ENCODE assay signal across 16 cellular contexts in the genomic region with DNA sequence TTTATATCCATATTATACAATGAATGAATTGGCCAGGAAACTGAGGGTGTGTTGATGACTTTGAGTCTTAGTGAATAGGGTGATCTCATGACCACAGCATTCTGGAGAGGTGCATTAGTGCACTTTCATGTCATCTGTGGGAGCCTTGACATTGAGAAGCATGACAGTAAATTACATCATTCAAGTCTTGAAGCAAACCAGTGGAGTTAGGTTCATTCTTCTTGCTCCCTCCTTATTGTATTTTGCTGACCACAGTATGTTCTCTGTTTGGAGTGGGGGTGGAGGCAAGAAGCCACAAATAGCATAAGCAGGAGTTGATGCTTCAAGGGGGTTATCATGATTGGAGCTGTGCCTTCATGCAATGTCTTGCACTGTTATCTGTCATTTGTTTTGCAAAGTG.
DNase-seq lines count a peak whose midpoint lies in the region; ATAC-seq and TF ChIP-seq lines count a peak whose summit lies in the region.
"Had no signal": no experiment of that assay in that cellular context is flagged by ENCODE, and none has a peak within 500 bp of the region (broad histone marks: within the 10 kb centered on the region; RNA-seq: fewer than 3 reads in every experiment).

No MANE protein-coding gene starts in this region.

- H3K4me3 ChIP-seq in BJ (ENCODE audit: low read depth, low read length) (no peak overlapping the region), astrocyte of the cerebellum (ENCODE audit: low read depth, low read length) (no peak overlapping the region)
- H3K4me3 ChIP-seq: coronary artery, SK-N-MC had no signal

- in situ Hi-C loops in astrocyte of the cerebellum (cut with HindIII; ENCODE audit: low sequenced_read_pairs): no loop called here

- H3K36me3 ChIP-seq in BJ (ENCODE audit: control insufficient read depth, insufficient read depth, low read length): no peaks in the 10 kb centered on the region

- no peaks in the 10 kb centered on the region for H3K27me3 ChIP-seq in BJ (ENCODE audit: control insufficient read depth, insufficient read depth, low read length)

- no peak for TF ChIP-seq RAD21 in Ishikawa (IDR thresholded peaks at IDR 0.05; ENCODE audit: low read depth)

- no peak for TF ChIP-seq CTCF in BJ (IDR thresholded peaks at IDR 0.05; ENCODE audit: insufficient read depth, low read depth, low read length)
- TF ChIP-seq CTCF in astrocyte of the cerebellum (IDR thresholded peaks at IDR 0.05; ENCODE audit: low read depth, low read length, missing control alignments): no peak

- ATAC-seq in GM19023 (IDR thresholded peaks at IDR 0.05; ENCODE audit: unreplicated experiment) (no peak), GM18867 (IDR thresholded peaks at IDR 0.05; ENCODE audit: unreplicated experiment) (no peak)
- ATAC-seq: stimulated activated effector memory CD8-positive, alpha-beta T cell treated with anti-CD3 and anti-CD28 coated beads, Interleukin-12 subunit alpha, Interleukin-12 subunit beta, amount 100 ng/mL, for 72 hours had no signal

- TF ChIP-seq EP300 in Ishikawa (IDR thresholded peaks at IDR 0.05; ENCODE audit: borderline replicate concordance): peak; percentile 35; the same call in 1 of the 2 replicates

- DNase-seq in BJ (ENCODE audit: low read depth) (peak; percentile 66), astrocyte of the cerebellum (ENCODE audit: low read depth) (peak; percentile 94), kidney tubule cell (ENCODE audit: low spot score) (peak; percentile 91), DMS53 (lab: John Stamatoyannopoulos, UW) (no peak), germinal center (ENCODE audit: low spot score) (no peak)
- DNase-seq: activated CD4-positive, alpha-beta T cell treated with anti-CD3 and anti-CD28 coated beads, Interleukin-2, amount 50 U/mL, for 48 hours; activated naive CD4-positive, alpha-beta T cell treated with Interleukin-2 at 50 U/mL for 16 hours; NCI-H1092; NCI-H526 treated with DMSO at 0.1 percent for 48 hours; nucleus accumbens had no signal

- CTCF ChIA-PET in BJ (lab: Yijun Ruan, JAX): interaction anchor here (1.2 to 1.6 kb wide), 2 partner anchors 16 to 188 kb away, joined by 3 read pairs; no protein-coding TSS in a partner anchor

- POLR2A ChIA-PET in BJ (lab: Charles Lee): no interaction called here

TF ChIP-seq in Ishikawa, 13 proteins besides CTCF, POLR2A, EP300 and RAD21:
- TF ChIP-seq EGR1 (IDR thresholded peaks at IDR 0.05): no peak
- no peak for TF ChIP-seq CEBPB (IDR thresholded peaks at IDR 0.05)
- no peak for TF ChIP-seq MAX (IDR thresholded peaks at IDR 0.05)
- TF ChIP-seq USF1 (IDR thresholded peaks at IDR 0.05): no peak
- TF ChIP-seq, protein P1, sequence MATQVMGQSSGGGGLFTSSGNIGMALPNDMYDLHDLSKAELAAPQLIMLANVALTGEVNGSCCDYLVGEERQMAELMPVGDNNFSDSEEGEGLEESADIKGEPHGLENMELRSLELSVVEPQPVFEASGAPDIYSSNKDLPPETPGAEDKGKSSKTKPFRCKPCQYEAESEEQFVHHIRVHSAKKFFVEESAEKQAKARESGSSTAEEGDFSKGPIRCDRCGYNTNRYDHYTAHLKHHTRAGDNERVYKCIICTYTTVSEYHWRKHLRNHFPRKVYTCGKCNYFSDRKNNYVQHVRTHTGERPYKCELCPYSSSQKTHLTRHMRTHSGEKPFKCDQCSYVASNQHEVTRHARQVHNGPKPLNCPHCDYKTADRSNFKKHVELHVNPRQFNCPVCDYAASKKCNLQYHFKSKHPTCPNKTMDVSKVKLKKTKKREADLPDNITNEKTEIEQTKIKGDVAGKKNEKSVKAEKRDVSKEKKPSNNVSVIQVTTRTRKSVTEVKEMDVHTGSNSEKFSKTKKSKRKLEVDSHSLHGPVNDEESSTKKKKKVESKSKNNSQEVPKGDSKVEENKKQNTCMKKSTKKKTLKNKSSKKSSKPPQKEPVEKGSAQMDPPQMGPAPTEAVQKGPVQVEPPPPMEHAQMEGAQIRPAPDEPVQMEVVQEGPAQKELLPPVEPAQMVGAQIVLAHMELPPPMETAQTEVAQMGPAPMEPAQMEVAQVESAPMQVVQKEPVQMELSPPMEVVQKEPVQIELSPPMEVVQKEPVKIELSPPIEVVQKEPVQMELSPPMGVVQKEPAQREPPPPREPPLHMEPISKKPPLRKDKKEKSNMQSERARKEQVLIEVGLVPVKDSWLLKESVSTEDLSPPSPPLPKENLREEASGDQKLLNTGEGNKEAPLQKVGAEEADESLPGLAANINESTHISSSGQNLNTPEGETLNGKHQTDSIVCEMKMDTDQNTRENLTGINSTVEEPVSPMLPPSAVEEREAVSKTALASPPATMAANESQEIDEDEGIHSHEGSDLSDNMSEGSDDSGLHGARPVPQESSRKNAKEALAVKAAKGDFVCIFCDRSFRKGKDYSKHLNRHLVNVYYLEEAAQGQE (IDR thresholded peaks at IDR 0.05; ENCODE audit: low read depth): no peak
- TF ChIP-seq ZBTB7A (IDR thresholded peaks at IDR 0.05; ENCODE audit: low read depth): no peak
- no peak for TF ChIP-seq TAF1 (IDR thresholded peaks at IDR 0.05; ENCODE audit: low read depth)
- TF ChIP-seq FOXM1 (IDR thresholded peaks at IDR 0.05; ENCODE audit: borderline replicate concordance, low read depth): no peak

Comparison
In these comparisons a context has a peak if more than half of its experiments do, and no peak if none do; other contexts are left out.
1. DNase-seq: peak in BJ (single experiment), astrocyte of the cerebellum (single experiment) and kidney tubule cell (single experiment); none in DMS53 (single experiment) and germinal center (single experiment).